In the genomic region with DNA sequence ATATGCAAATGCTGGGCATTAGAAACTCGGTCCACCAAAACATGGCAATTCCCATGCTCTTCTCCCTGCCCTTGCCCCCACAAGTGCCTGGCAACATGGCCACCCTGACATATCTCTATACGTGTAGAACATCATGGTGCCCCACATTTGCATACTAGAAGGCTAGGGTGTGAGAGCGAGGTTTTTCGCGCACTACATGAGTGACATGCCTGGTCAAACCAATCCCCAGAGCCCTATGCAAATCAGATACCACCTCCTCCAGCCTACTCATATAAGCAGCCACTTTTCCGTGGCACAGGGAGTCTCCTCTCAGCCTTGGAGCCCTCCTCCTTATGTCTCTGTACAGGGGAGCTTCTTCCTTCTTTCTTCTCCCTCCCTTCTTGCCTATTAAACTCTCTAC, we compare ENCODE assay signal across 19 cellular contexts.
"Had no signal": no experiment of that assay in that cellular context is flagged by ENCODE, and none has a peak within 500 bp of the region (broad histone marks: within the 10 kb centered on the region; RNA-seq: fewer than 3 reads in every experiment).

No MANE protein-coding gene starts in this region.

- H3K27ac ChIP-seq: brain microvascular endothelial cell, PC-9 had no signal

- H3K4me2 ChIP-seq: PC-9 had no signal

- H3K27me3 ChIP-seq: brain microvascular endothelial cell had no signal

- H3K36me3 Mint-ChIP-seq: activated CD8-positive, alpha-beta memory T cell treated with anti-CD3 and anti-CD28 coated beads, Interleukin-2, amount 10 ng/mL, durations not matched to agents 7 days and 5 days; activated naive CD8-positive, alpha-beta T cell had no signal

- H3K36me3 ChIP-seq: brain microvascular endothelial cell had no signal

- H2AFZ ChIP-seq: PC-9 had no signal

- H3K4me3 Mint-ChIP-seq: activated B cell treated with CpG ODN at 0.5 μM for 24 hours; activated CD4-positive, alpha-beta T cell treated with anti-CD3 and anti-CD28 coated beads, Interleukin-2, amount 10 ng/mL, durations not matched to agents 24 days and 14 days; activated CD8-positive, alpha-beta memory T cell treated with anti-CD3 and anti-CD28 coated beads, Interleukin-2, amount 10 ng/mL, durations not matched to agents 7 days and 5 days; activated naive CD8-positive, alpha-beta T cell; activated T-cell treated with anti-CD3 and anti-CD28 coated beads, Interleukin-2, amount 50 U/mL, for 24 hours; activated T-helper 1 cell treated with anti-CD3 and anti-CD28 coated beads, Interleukin-12 subunit alpha, Interleukin-12 subunit beta, Interleukin-2, Interleukin-4 antibody, amounts not matched to agents 30 ng/mL and 10 ng/mL and 1 ng/mL, durations not matched to agents 14 hours and 24 hours and 36 hours; T-helper 17 cell had no signal

- H3K27me3 Mint-ChIP-seq: activated B cell treated with CpG ODN at 0.5 μM for 24 hours; activated CD8-positive, alpha-beta memory T cell treated with anti-CD3 and anti-CD28 coated beads, Interleukin-2, amount 10 ng/mL, durations not matched to agents 7 days and 5 days; T-helper 17 cell had no signal

- ATAC-seq: activated CD8-positive, alpha-beta memory T cell treated with anti-CD3 and anti-CD28 coated beads, Interleukin-2, amount 10 ng/mL, durations not matched to agents 7 days and 5 days; T-helper 17 cell had no signal

- H3K4me3 ChIP-seq: PC-9 had no signal

- H3K27ac Mint-ChIP-seq: activated B cell treated with CpG ODN at 0.5 μM for 24 hours; activated CD4-positive, alpha-beta T cell treated with anti-CD3 and anti-CD28 coated beads, Interleukin-2, amount 10 ng/mL, durations not matched to agents 24 days and 14 days; activated CD8-positive, alpha-beta memory T cell treated with anti-CD3 and anti-CD28 coated beads, Interleukin-2, amount 10 ng/mL, durations not matched to agents 7 days and 5 days; activated naive CD8-positive, alpha-beta T cell; activated T-cell treated with anti-CD3 and anti-CD28 coated beads, Interleukin-2, amount 50 U/mL, for 24 hours; activated T-helper 1 cell treated with anti-CD3 and anti-CD28 coated beads, Interleukin-12 subunit alpha, Interleukin-12 subunit beta, Interleukin-2, Interleukin-4 antibody, amounts not matched to agents 30 ng/mL and 10 ng/mL and 1 ng/mL, durations not matched to agents 14 hours and 24 hours and 36 hours; T-helper 17 cell had no signal

- H3K4me1 Mint-ChIP-seq: activated B cell treated with CpG ODN at 0.5 μM for 24 hours; activated CD4-positive, alpha-beta T cell treated with anti-CD3 and anti-CD28 coated beads, Interleukin-2, amount 10 ng/mL, durations not matched to agents 24 days and 14 days; activated CD8-positive, alpha-beta memory T cell treated with anti-CD3 and anti-CD28 coated beads, Interleukin-2, amount 10 ng/mL, durations not matched to agents 7 days and 5 days; T-helper 17 cell had no signal

- H3K9me3 Mint-ChIP-seq: activated B cell treated with CpG ODN at 0.5 μM for 24 hours; activated CD4-positive, alpha-beta T cell treated with anti-CD3 and anti-CD28 coated beads, Interleukin-2, amount 10 ng/mL, durations not matched to agents 24 days and 14 days; activated T-cell treated with anti-CD3 and anti-CD28 coated beads, Interleukin-2, amount 50 U/mL, for 24 hours; activated T-helper 1 cell treated with anti-CD3 and anti-CD28 coated beads, Interleukin-12 subunit alpha, Interleukin-12 subunit beta, Interleukin-2, Interleukin-4 antibody, amounts not matched to agents 30 ng/mL and 10 ng/mL and 1 ng/mL, durations not matched to agents 14 hours and 24 hours and 36 hours had no signal

- DNase-seq: activated B cell treated with CpG ODN at 0.5 μM for 24 hours; activated CD4-positive, alpha-beta T cell treated with anti-CD3 and anti-CD28 coated beads for 1 hour; activated CD4-positive, alpha-beta T cell treated with anti-CD3 and anti-CD28 coated beads, Interleukin-2, amount 10 ng/mL, durations not matched to agents 24 days and 14 days; activated CD4-positive, alpha-beta T cell treated with anti-CD3 and anti-CD28 coated beads, Interleukin-2, amount 50 U/mL, for 48 hours; activated CD8-positive, alpha-beta memory T cell treated with anti-CD3 and anti-CD28 coated beads, Interleukin-2, amount 10 ng/mL, durations not matched to agents 7 days and 5 days; activated effector memory CD4-positive, alpha-beta T cell treated with Interleukin-2 at 50 U/mL for 16 hours; activated naive CD4-positive, alpha-beta T cell treated with Interleukin-2 at 50 U/mL for 16 hours; activated T-cell treated with anti-CD3 and anti-CD28 coated beads, Interleukin-2, amount 50 U/mL, for 24 hours; NCI-H1048; NCI-H187 treated with DMSO at 0.1 percent for 48 hours; NCI-H2081 treated with DMSO at 0.1 percent for 48 hours; NCI-H2227 treated with DMSO at 0.1 percent for 48 hours; PC-9; SIG-M5; T-helper 17 cell; T-helper 9 cell had no signal
